Comparison of ENCODE assay signal across 19 cellular contexts in genomic region chr12:19909418-19909817, GRCh38.
"Had no signal": no experiment of that assay in that cellular context is flagged by ENCODE, and none has a peak within 500 bp of the region (broad histone marks: within the 10 kb centered on the region; RNA-seq: fewer than 3 reads in every experiment).

No MANE protein-coding gene starts in this region.

- H3K4me3 ChIP-seq: ovary, sigmoid colon had no signal

- H3K27me3 ChIP-seq: ovary, sigmoid colon had no signal

- ATAC-seq: activated CD4-positive, CD25-positive, alpha-beta regulatory T cell treated with anti-CD3 and anti-CD28 coated beads, Interleukin-2, amount 50 U/mL, for 24 hours; activated CD8-positive, alpha-beta memory T cell treated with anti-CD3 and anti-CD28 coated beads, Interleukin-2, amount 10 ng/mL, durations not matched to agents 7 days and 5 days; activated naive CD4-positive, alpha-beta T cell treated with anti-CD3 and anti-CD28 coated beads, Interleukin-2, amount 50 U/mL, for 72 hours; activated T-cell treated with anti-CD3 and anti-CD28 coated beads, Interleukin-2, amount 50 U/mL, for 4 hours; effector memory CD8-positive, alpha-beta T cell had no signal

- H3K9me3 Mint-ChIP-seq: central memory CD8-positive, alpha-beta T cell; nephron progenitor cell; stimulated activated naive CD8-positive, alpha-beta T cell treated with anti-CD3 and anti-CD28 coated beads, Interleukin-15, Interleukin-2, amounts not matched to agents 100 ng/mL and 50 ng/mL, for 24 hours had no signal

- DNase-seq: activated CD4-positive, alpha-beta T cell treated with anti-CD3 and anti-CD28 coated beads, Interleukin-2, amount 50 U/mL, for 4 hours; activated CD8-positive, alpha-beta memory T cell treated with anti-CD3 and anti-CD28 coated beads, Interleukin-2, amount 10 ng/mL, durations not matched to agents 7 days and 5 days; activated effector memory CD4-positive, alpha-beta T cell treated with anti-CD3 and anti-CD28 coated beads, Interleukin-2, amount 50 U/mL, for 16 hours; activated T-cell treated with anti-CD3 and anti-CD28 coated beads, Interleukin-2, amount 50 U/mL, for 4 hours; amniotic stem cell; effector memory CD8-positive, alpha-beta T cell; hippocampal formation; mesendoderm; nephron progenitor cell; ovary; sigmoid colon; stimulated activated CD4-positive, alpha-beta T cell treated with anti-CD3 and anti-CD28 coated beads, Interleukin-12 subunit alpha, Interleukin-12 subunit beta, amount 100 ng/mL, for 4 hours; stimulated activated CD4-positive, alpha-beta T cell treated with anti-CD3 and anti-CD28 coated beads, Interleukin-4, amount 100 ng/mL, for 1 hour had no signal

- H3K27ac ChIP-seq: epithelial cell of prostate, ovary had no signal

- H3K36me3 Mint-ChIP-seq: activated CD8-positive, alpha-beta memory T cell treated with anti-CD3 and anti-CD28 coated beads, Interleukin-2, amount 10 ng/mL, durations not matched to agents 7 days and 5 days; activated naive CD4-positive, alpha-beta T cell treated with anti-CD3 and anti-CD28 coated beads, Interleukin-2, amount 50 U/mL, for 72 hours; brain had no signal

- H3K9me3 ChIP-seq: ovary, sigmoid colon had no signal

- H3K27me3 Mint-ChIP-seq: activated CD8-positive, alpha-beta memory T cell treated with anti-CD3 and anti-CD28 coated beads, Interleukin-2, amount 10 ng/mL, durations not matched to agents 7 days and 5 days; brain had no signal

- H3K27ac Mint-ChIP-seq: activated CD8-positive, alpha-beta memory T cell treated with anti-CD3 and anti-CD28 coated beads, Interleukin-2, amount 10 ng/mL, durations not matched to agents 7 days and 5 days; activated naive CD4-positive, alpha-beta T cell treated with anti-CD3 and anti-CD28 coated beads, Interleukin-2, amount 50 U/mL, for 72 hours; brain; effector memory CD8-positive, alpha-beta T cell; nephron progenitor cell; stimulated activated naive CD8-positive, alpha-beta T cell treated with anti-CD3 and anti-CD28 coated beads, Interleukin-15, Interleukin-2, amounts not matched to agents 100 ng/mL and 50 ng/mL, for 24 hours had no signal

- H3K4me1 Mint-ChIP-seq: activated CD8-positive, alpha-beta memory T cell treated with anti-CD3 and anti-CD28 coated beads, Interleukin-2, amount 10 ng/mL, durations not matched to agents 7 days and 5 days; central memory CD8-positive, alpha-beta T cell had no signal

- H3K4me3 Mint-ChIP-seq: activated CD8-positive, alpha-beta memory T cell treated with anti-CD3 and anti-CD28 coated beads, Interleukin-2, amount 10 ng/mL, durations not matched to agents 7 days and 5 days; activated T-cell treated with anti-CD3 and anti-CD28 coated beads, Interleukin-2, amount 50 U/mL, for 4 hours; brain; central memory CD8-positive, alpha-beta T cell; effector memory CD8-positive, alpha-beta T cell; nephron progenitor cell; stimulated activated naive CD8-positive, alpha-beta T cell treated with anti-CD3 and anti-CD28 coated beads, Interleukin-15, Interleukin-2, amounts not matched to agents 100 ng/mL and 50 ng/mL, for 24 hours had no signal

- H3K36me3 ChIP-seq: ovary, sigmoid colon had no signal
